Comparison of ENCODE assay signal across 8 cellular contexts in the genomic region with DNA sequence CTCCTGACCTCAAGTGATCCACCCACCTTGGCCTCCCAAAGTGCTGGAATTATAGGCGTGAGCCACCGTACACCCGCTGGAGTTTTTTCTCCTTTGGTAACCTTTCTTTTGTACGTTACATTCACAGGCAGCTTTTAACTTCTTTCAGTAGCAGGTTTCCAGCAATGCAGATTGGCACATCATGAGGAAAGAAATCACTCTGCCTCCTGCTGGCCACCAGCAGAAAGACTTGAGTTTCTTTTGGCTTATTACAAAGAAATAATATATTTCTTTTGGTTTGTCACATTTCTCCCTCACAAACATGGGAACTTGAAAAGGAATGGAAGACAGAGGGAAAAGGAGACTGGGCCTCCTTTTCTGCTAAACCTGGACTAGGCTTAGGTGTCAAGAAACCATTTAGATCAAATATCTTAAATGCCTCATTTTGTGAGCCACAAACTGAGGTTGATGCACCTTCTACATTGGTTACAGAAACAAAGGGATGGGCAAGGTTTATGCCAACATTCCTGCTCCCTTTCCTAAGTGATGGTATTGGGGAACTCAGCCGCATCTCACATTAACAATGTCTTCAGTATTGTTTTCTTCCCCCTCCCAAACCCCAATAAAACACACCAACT. TPM values are rescaled to one million over a fixed set of nuclear protein-coding genes. Genes with fewer than 3 reads are reported as not detected.
DNase-seq lines count a peak whose midpoint lies in the region; ATAC-seq, FAIRE-seq and TF ChIP-seq lines count a peak whose summit lies in the region.

No MANE protein-coding gene starts in this region.

- intact Hi-C loops in left cardiac atrium (cut with DNase I), result loop anchor here (2.0 to 5.0 kb wide), 2 partner anchors 44 to 61 kb away; a partner anchor contains a TSS

- H3K27me3 ChIP-seq in skeletal muscle tissue (ENCODE audit: control insufficient read depth in 3 of 3, insufficient read depth in 3 of 3, low read length in 3 of 3), result no peaks in the 10 kb centered on the region

- 74% methylated on average over 5 of the region's 5 CpGs for WGBS in A549 (ENCODE audit: missing lambda C conversion rate)

- peak overlapping the region in 1 of 2 experiments; percentile 50; a peak in 4 of 6 replicates for H3K27ac ChIP-seq in A549
- peak overlapping the region; percentile 62 for H3K27ac ChIP-seq in skeletal muscle tissue (ENCODE audit: low read depth, low read length)

- peak overlapping the region in 1 of 3 donors; percentile 0 for H3K9ac ChIP-seq in skeletal muscle tissue (ENCODE audit: low read depth in 1 of 3, low read length in 3 of 3)

- H3K4me1 ChIP-seq in A549 (peaks cover 16% of the 10 kb centered on the region), skeletal muscle tissue (ENCODE audit: control insufficient read depth in 3 of 3, insufficient read depth in 3 of 3, low read length in 3 of 3) (peaks cover 31 to 45% (median 31%) of the 10 kb centered on the region in 3 donors)

- TF ChIP-seq POLR2A in A549 (IDR thresholded peaks at IDR 0.05; ENCODE audit: low read length), result no peak

- no peaks in the 10 kb centered on the region for H3K9me3 ChIP-seq in A549
- no peaks in the 10 kb centered on the region for H3K9me3 ChIP-seq in skeletal muscle tissue (ENCODE audit: control insufficient read depth in 3 of 3, low read length in 3 of 3)

- TF ChIP-seq CTCF in A549 (IDR thresholded peaks at IDR 0.05) (peak; percentile 66), GM12865 (IDR thresholded peaks at IDR 0.05; ENCODE audit: insufficient read depth, low read depth, low read length, missing control alignments) (peak; percentile 66)

- POLR2A ChIA-PET in A549 (lab: Yijun Ruan, JAX), result interaction anchor here (0.7 to 2.7 kb wide), 2 partner anchors 8 to 43 kb away, joined by 5 to 15 read pairs; a partner anchor contains a TSS

- H3K4me3 Mint-ChIP-seq in activated naive CD8-positive, alpha-beta T cell, result peak overlapping the region; percentile 17

- FAIRE-seq in A549 (lab: Jason Lieb, UNC), result no peak

- peak in 1 of 2 experiments; percentile 35; a peak in 2 of 6 replicates for ATAC-seq in A549
- ATAC-seq in left cardiac atrium, result peak in 1 of 2 donors; percentile 7

- peak; percentile 62 to 64 for DNase-seq in A549 (ENCODE audit: low read depth in 1 of 2, low spot score in 1 of 2)
- DNase-seq in GM12865 (ENCODE audit: low read depth), result peak; percentile 81
- peak; percentile 56 for DNase-seq in RPMI7951 (ENCODE audit: low read depth)
- DNase-seq in left cardiac atrium, result peak; percentile 53
- DNase-seq in NCI-H2107 (lab: John Stamatoyannopoulos, UW), result no peak
- DNase-seq in HK-2 (ENCODE audit: unreplicated experiment), result no peak

- peak; percentile 60 to 61 for TF ChIP-seq RAD21 in A549 (conservative IDR thresholded peaks at IDR 0.05 in 1 of 2, IDR thresholded peaks at IDR 0.05 in 1 of 2)

- H3K27ac Mint-ChIP-seq in activated naive CD8-positive, alpha-beta T cell, result peak overlapping the region; percentile 87

- CTCF ChIA-PET in A549 (lab: Yijun Ruan, JAX), result interaction anchor here (0.6 to 15.3 kb wide), 12 partner anchors 8 to 191 kb away, joined by 3 to 210 read pairs (median 7); a partner anchor contains a TSS

- no peak overlapping the region for H3K4me2 ChIP-seq in A549

- no peak for TF ChIP-seq EP300 in A549 (IDR thresholded peaks at IDR 0.05)

- H3K9me3 Mint-ChIP-seq in activated naive CD8-positive, alpha-beta T cell (ENCODE audit: low read depth), result no peaks in the 10 kb centered on the region

- H3K27me3 Mint-ChIP-seq in activated naive CD8-positive, alpha-beta T cell, result no peaks in the 10 kb centered on the region

- peaks cover 19% of the 10 kb centered on the region for H3K36me3 Mint-ChIP-seq in activated naive CD8-positive, alpha-beta T cell

- H3K4me3 ChIP-seq in A549, result no peak overlapping the region
- no peak overlapping the region for H3K4me3 ChIP-seq in GM12865 (ENCODE audit: low read depth, low read length)
- H3K4me3 ChIP-seq in skeletal muscle tissue (ENCODE audit: low read length in 3 of 3), result no peak overlapping the region

- peaks cover 22 to 39% (median 35%) of the 10 kb centered on the region in 3 donors for H3K36me3 ChIP-seq in skeletal muscle tissue (ENCODE audit: control insufficient read depth in 3 of 3, insufficient read depth in 3 of 3, low read length in 3 of 3)

- H3K4me1 Mint-ChIP-seq in activated naive CD8-positive, alpha-beta T cell (ENCODE audit: low read depth), result peaks cover 64% of the 10 kb centered on the region

TF ChIP-seq in A549, 52 proteins besides CTCF, POLR2A, EP300 and RAD21:
- TF ChIP-seq CEBPB (IDR thresholded peaks at IDR 0.05) (peak in 1 of 2 experiments; percentile 47; a peak in 1 of 4 replicates), NFE2L2 (conservative IDR thresholded peaks at IDR 0.05; ENCODE audit: low read length) (no peak), SMC3 (IDR thresholded peaks at IDR 0.05) (peak; percentile 76), ZNF302 (CRISPR knock-in tag; IDR thresholded peaks at IDR 0.05) (no peak), MAFK (IDR thresholded peaks at IDR 0.05; ENCODE audit: partially characterized antibody) (no peak), HOXB13 (CRISPR knock-in tag; IDR thresholded peaks at IDR 0.05; ENCODE audit: low read depth) (no peak), JUN (IDR thresholded peaks at IDR 0.05) (0 out of 5 replicates have a peak, but pooled peaks of 1 of the 2 experiments have one; percentile 26), ZC3H11A (IDR thresholded peaks at IDR 0.05) (no peak)

RNA-seq across cellular contexts. Expression of a gene that starts 7.8 kb away (rescaled TPM):
- polyA plus RNA-seq in A549 (2011; rRNA removed) (61.2 and 67.9 TPM in 2 replicates), A549 (2017; fragmentation: RNase III; extraction: RNeasy Plus Mini Kit Qiagen cat#74134 plus additional on column Dnase treatment) (117 to 128 TPM (median 121 TPM) in 3 replicates)
- 44.7 and 49.2 TPM in 2 replicates for polyA plus RNA-seq in A549 (2012; cell fraction: cytosol; rRNA removed)
- polyA plus RNA-seq in A549 (2012; cell fraction: nucleus; rRNA removed), result 19.4 and 22.9 TPM in 2 replicates
- 23.9 and 24.4 TPM in 2 replicates for polyA minus RNA-seq in A549 (2011; rRNA and poly(A)+ RNA removed)
- total RNA-seq in RPMI7951 (2014; rRNA removed; shearing (Covaris generic)), result 75.2 and 85.5 TPM in 2 replicates
- total RNA-seq in left cardiac atrium (100 to 1,000 TPM; 115 to 125 TPM), skeletal muscle tissue (63.7 TPM)

RNA-seq across cellular contexts. Expression of a gene that starts 42.2 kb away (rescaled TPM):
- polyA plus RNA-seq in A549 (2011; rRNA removed) (145 and 202 TPM in 2 replicates), A549 (2017; fragmentation: RNase III; extraction: RNeasy Plus Mini Kit Qiagen cat#74134 plus additional on column Dnase treatment) (77.5 to 80.0 TPM (median 78.6 TPM) in 3 replicates)
- polyA plus RNA-seq in A549 (2012; cell fraction: cytosol; rRNA removed), result 54.2 and 63.4 TPM in 2 replicates
- 178 and 186 TPM in 2 replicates for polyA plus RNA-seq in A549 (2012; cell fraction: nucleus; rRNA removed)
- 144 and 151 TPM in 2 replicates for polyA minus RNA-seq in A549 (2011; rRNA and poly(A)+ RNA removed)
- 119 and 124 TPM in 2 replicates for total RNA-seq in RPMI7951 (2014; rRNA removed; shearing (Covaris generic))
- total RNA-seq in left cardiac atrium (100 to 1,000 TPM; 103 to 146 TPM), skeletal muscle tissue (157 TPM)

Comparison
In these comparisons a context has a peak if more than half of its experiments do, and no peak if none do; other contexts are left out.
1. DNase-seq: peak in A549 (2 of 2), GM12865 (single experiment), RPMI7951 (single experiment) and left cardiac atrium (single experiment); none in NCI-H2107 (single experiment) and HK-2 (single experiment).